Comparison of ENCODE assay signal across 8 cellular contexts in the genomic region with DNA sequence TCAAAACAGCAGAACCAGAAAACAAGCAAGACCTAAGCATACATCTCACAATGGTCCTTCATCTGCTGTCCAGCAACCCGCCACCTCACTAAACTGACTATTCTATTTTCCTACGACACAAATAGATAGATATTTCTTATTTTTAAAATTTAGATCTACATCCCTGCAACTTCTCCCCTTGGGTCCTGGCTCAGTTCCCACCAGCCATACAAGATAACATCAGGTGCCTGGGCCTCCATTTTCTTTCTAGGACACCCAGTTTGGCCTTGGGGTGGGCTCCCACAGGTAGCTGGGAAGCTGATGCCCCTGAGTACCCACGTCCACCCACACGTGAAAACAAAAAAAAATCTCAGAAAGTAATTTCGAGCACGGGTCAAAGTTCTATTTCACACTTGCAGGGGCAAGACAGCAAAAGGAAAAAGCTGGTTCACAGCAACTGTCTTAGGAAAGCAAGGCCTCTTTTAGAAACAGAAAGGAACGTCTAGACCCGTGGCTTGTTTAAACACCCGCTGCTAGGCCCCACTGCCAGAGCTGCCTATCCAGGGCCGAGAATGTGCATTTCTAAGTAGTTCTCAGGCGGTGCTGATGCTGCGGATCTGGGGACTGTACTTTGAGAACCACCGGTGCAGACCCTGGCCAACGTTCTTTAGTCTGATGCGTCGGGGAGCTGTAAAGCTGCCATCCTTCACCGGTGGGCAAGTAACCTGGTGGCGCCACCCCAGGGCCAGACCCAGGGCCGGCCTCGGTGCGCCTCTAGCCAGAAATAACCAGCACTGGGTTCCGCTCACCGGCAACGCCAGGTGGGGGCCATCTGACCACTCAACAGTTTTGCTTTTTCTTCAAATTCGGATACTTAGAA. TPM values are rescaled to one million over a fixed set of nuclear protein-coding genes. Genes with fewer than 3 reads are reported as not detected.
DNase-seq lines count a peak whose midpoint lies in the region; ATAC-seq and TF ChIP-seq lines count a peak whose summit lies in the region.

No MANE protein-coding gene starts in this region.

- peaks cover 4% of the 10 kb centered on the region for H3K4me1 ChIP-seq in Panc1 (ENCODE audit: control insufficient read depth, insufficient read depth, low read length)

- H3K27me3 ChIP-seq in Panc1 (ENCODE audit: control insufficient read depth, insufficient read depth, low read length): no peaks in the 10 kb centered on the region

- BruUV-seq in Panc1 (replicated peaks; lab: Mats Ljungman, UMichigan): no TSS peak

- intact Hi-C loops in Panc1 (cut with micrococcal nuclease; ENCODE audit: unreplicated experiment): loop anchor here (10.0 kb wide), 1 partner anchor 114 kb away; no protein-coding TSS in a partner anchor

- H3K27ac ChIP-seq in Panc1 (ENCODE audit: low read length): peak overlapping the region; percentile 85

- in situ Hi-C loops in Panc1 (cut with HindIII; ENCODE audit: low pct_unique_long_range_greater_than_20kb, low sequenced_read_pairs) (no loop called here), astrocyte of the cerebellum (cut with HindIII; ENCODE audit: low sequenced_read_pairs) (no loop called here)

- ATAC-seq in GM19438 (IDR thresholded peaks at IDR 0.05; ENCODE audit: low read depth, unreplicated experiment) (peak; percentile 59), HG03457 (IDR thresholded peaks at IDR 0.05; ENCODE audit: unreplicated experiment) (peak; percentile 44), Panc1 (peak; percentile 75)

- TF ChIP-seq CTCF in Panc1 (IDR thresholded peaks at IDR 0.05): peak; percentile 36
- no peak for TF ChIP-seq CTCF in astrocyte of the cerebellum (IDR thresholded peaks at IDR 0.05; ENCODE audit: low read depth, low read length, missing control alignments)

- H3K4me3 ChIP-seq in Panc1 (ENCODE audit: low read depth in 2 of 2, low read length in 2 of 2) (peak overlapping the region; percentile 62 to 75), astrocyte of the cerebellum (ENCODE audit: low read depth, low read length) (peak overlapping the region; percentile 54), iPS-11a (ENCODE audit: low read depth, low read length) (peak overlapping the region; percentile 88), skeletal muscle cell (ENCODE audit: low read depth, low read length) (peak overlapping the region; percentile 63)

- no peaks in the 10 kb centered on the region for H3K9me3 ChIP-seq in Panc1 (ENCODE audit: control insufficient read depth, insufficient read depth, low read depth, low read length)

- no peaks in the 10 kb centered on the region for H3K36me3 ChIP-seq in Panc1 (ENCODE audit: control insufficient read depth, insufficient read depth, low read length)

- POLR2A ChIA-PET in Panc1 (lab: Charles Lee): no interaction called here

- CTCF ChIA-PET in Panc1 (lab: Charles Lee): no interaction called here

- DNase-seq in DMS53 treated with DMSO at 0.1 percent for 48 hours (lab: John Stamatoyannopoulos, UW; ENCODE audit: unreplicated experiment) (peak; percentile 27), Panc1 (ENCODE audit: low read depth, low spot score) (no peak), astrocyte of the cerebellum (ENCODE audit: low read depth) (peak; percentile 2), skeletal muscle cell (ENCODE audit: low read depth) (no peak), dermis blood vessel endothelial cell (no peak)

RNA-seq across cellular contexts. Expression of gene TGDS, which starts 47.3 kb away (rescaled TPM):
- total RNA-seq in Panc1 (2021; ENCODE audit: unreplicated experiment) (7.9 TPM), dermis blood vessel endothelial cell (13.1 and 15.0 TPM in 2 replicates)
- 4.7 TPM for polyA plus RNA-seq in Panc1 (2012; ENCODE audit: insufficient read length)

RNA-seq across cellular contexts. Expression of gene GPR180, which starts 53.0 kb away (rescaled TPM):
- total RNA-seq in Panc1 (2021; ENCODE audit: unreplicated experiment) (7.1 TPM), dermis blood vessel endothelial cell (10.9 and 13.4 TPM in 2 replicates)
- polyA plus RNA-seq in Panc1 (2012; ENCODE audit: insufficient read length): 2.6 TPM

Comparison
In these comparisons a context has a peak if more than half of its experiments do, and no peak if none do; other contexts are left out.
1. DNase-seq: peak in DMS53 treated with DMSO at 0.1 percent for 48 hours (single experiment) and astrocyte of the cerebellum (single experiment); none in Panc1 (single experiment), skeletal muscle cell (single experiment) and dermis blood vessel endothelial cell (single experiment).
2. Peak in every context shown above with its lines, with median percentiles within 50 percentile points of each other: ATAC-seq and H3K4me3 ChIP-seq.